Comparison of ENCODE assay signal across 25 cellular contexts in the genomic region with DNA sequence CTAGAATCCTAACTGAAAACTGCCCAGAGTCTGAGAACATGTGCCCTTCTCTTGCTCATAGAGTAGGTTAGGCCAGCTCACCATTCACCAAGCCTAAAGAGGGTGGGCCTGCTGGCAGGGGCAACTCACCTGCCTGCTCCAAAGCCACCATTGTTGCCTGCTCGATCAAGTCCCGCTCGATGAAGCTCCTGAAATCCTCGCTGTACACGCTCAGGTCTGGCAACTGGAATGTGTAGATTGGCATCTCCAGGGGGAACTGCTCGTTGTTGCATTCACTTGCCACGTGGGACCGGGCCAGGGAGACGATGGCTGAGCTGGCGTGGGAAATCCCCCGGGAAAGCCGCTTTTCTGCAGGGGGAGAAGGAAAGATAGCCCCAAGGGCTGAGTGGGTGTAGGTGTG.
"Had no signal": no experiment of that assay in that cellular context is flagged by ENCODE, and none has a peak within 500 bp of the region (broad histone marks: within the 10 kb centered on the region; RNA-seq: fewer than 3 reads in every experiment).

No MANE protein-coding gene starts in this region.

- H3K27ac Mint-ChIP-seq: dendritic cell treated with granulocyte-macrophage colony-stimulating factor and Interleukin-4, amounts not matched to agents 40 ng/mL and 50 ng/mL, for 4 days; effector memory CD8-positive, alpha-beta T cell; endodermal cell had no signal

- H3K4me3 ChIP-seq: colonic mucosa, coronary artery, dorsolateral prefrontal cortex, esophagus muscularis mucosa, esophagus squamous epithelium, gastrocnemius medialis, gastroesophageal sphincter, heart left ventricle, heart right ventricle had no signal

- H3K4me3 Mint-ChIP-seq: dendritic cell treated with granulocyte-macrophage colony-stimulating factor and Interleukin-4, amounts not matched to agents 40 ng/mL and 50 ng/mL, for 4 days; effector memory CD8-positive, alpha-beta T cell; endodermal cell had no signal

- H3K27me3 ChIP-seq: colonic mucosa, dorsolateral prefrontal cortex, esophagus muscularis mucosa, esophagus squamous epithelium, gastrocnemius medialis, gastroesophageal sphincter, heart left ventricle, heart right ventricle had no signal

- H3K27me3 Mint-ChIP-seq: dendritic cell treated with granulocyte-macrophage colony-stimulating factor and Interleukin-4, amounts not matched to agents 40 ng/mL and 50 ng/mL, for 4 days had no signal

- ATAC-seq: effector memory CD8-positive, alpha-beta T cell; esophagus mucosa; gastrocnemius medialis; gastroesophageal sphincter; heart left ventricle; heart right ventricle had no signal

- H3K36me3 ChIP-seq: colonic mucosa, esophagus squamous epithelium, gastrocnemius medialis, heart right ventricle had no signal

- H3K4me1 ChIP-seq: colonic mucosa, foreskin keratinocyte had no signal

- DNase-seq: colonic mucosa; cortex of kidney; dermis blood vessel endothelial cell; dorsolateral prefrontal cortex; effector CD4-positive, alpha-beta T cell; effector CD8-positive, alpha-beta T cell; effector memory CD4-positive, alpha-beta T cell; effector memory CD8-positive, alpha-beta T cell; endodermal cell; erythroblast; esophagus squamous epithelium; foreskin fibroblast; foreskin keratinocyte; foreskin melanocyte; gastrocnemius medialis; glutamatergic neuron; head of caudate nucleus; heart left ventricle; heart right ventricle had no signal

- H3K27ac ChIP-seq: colonic mucosa, coronary artery, dorsolateral prefrontal cortex, epithelial cell of prostate, esophagus muscularis mucosa, esophagus squamous epithelium, foreskin keratinocyte, gastrocnemius medialis, gastroesophageal sphincter, heart left ventricle, heart right ventricle had no signal

- H3K4me1 Mint-ChIP-seq: endodermal cell had no signal

- H3K9me3 Mint-ChIP-seq: dendritic cell treated with granulocyte-macrophage colony-stimulating factor and Interleukin-4, amounts not matched to agents 40 ng/mL and 50 ng/mL, for 4 days; effector memory CD8-positive, alpha-beta T cell; endodermal cell had no signal

- H3K9me3 ChIP-seq: colonic mucosa, esophagus muscularis mucosa, esophagus squamous epithelium, gastrocnemius medialis, gastroesophageal sphincter, heart left ventricle, heart right ventricle had no signal
